8 cellular contexts compared by ENCODE assay signal in the genomic region with DNA sequence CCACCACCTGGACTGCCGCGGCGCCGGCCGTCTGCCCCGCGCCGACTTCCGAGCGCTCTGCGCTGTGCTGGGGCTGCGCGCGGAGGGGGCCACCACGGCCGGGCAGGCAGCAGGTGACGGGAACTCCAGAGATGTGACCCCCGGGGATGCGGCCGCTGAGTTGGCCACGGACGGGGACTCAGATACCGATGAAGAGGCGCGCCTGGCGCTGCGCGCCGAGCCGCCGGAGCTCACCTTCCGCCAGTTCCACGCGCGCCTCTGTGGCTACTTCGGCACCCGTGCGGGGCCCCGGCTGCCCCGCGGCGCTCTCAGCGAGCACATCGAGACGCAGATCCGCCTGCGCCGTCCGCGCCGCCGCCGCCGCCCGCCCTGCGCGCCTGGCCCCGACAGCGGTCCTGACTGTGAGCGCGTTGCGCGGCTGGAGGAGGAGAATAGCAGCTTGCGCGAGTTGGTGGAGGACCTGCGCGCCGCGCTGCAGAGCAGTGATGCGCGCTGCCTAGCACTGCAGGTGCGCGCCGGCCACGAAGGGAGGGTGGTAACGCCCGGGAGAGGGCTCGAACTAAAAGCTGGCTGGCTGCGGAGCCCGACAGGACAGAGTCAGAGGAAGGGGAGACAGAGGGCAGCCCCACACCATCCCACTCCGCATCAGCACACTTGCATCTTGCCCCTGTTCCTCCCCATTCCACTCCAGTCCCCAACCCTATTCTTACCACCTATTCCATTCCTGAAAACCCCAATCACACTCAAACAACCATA. TPM values are rescaled to one million over a fixed set of nuclear protein-coding genes. Genes with fewer than 3 reads are reported as not detected.
A peak's percentile ranks its signal among the peaks of the same experiment; 100 is the strongest.
DNase-seq lines count a peak whose midpoint lies in the region; ATAC-seq and TF ChIP-seq lines count a peak whose summit lies in the region.

No MANE protein-coding gene starts in this region.

- peak overlapping the region; percentile 24 for H2AFZ ChIP-seq in IMR-90 (replicated peaks; ENCODE audit: low read length, poor library complexity)

- no peak for TF ChIP-seq RAD21 in IMR-90 (IDR thresholded peaks at IDR 0.05; ENCODE audit: low read length)

- H2BK120ac ChIP-seq in IMR-90 (ENCODE audit: low read depth, low read length) = no peak overlapping the region

- TF ChIP-seq CTCF in IMR-90 (conservative IDR thresholded peaks at IDR 0.05; ENCODE audit: low read depth, low read length) = no peak
- no peak for TF ChIP-seq CTCF in heart right ventricle (IDR thresholded peaks at IDR 0.05)
- no peak for TF ChIP-seq CTCF in gastrocnemius medialis (IDR thresholded peaks at IDR 0.05 in 4 of 5, conservative IDR thresholded peaks at IDR 0.05 in 1 of 5)
- no peak for TF ChIP-seq CTCF in body of pancreas (IDR thresholded peaks at IDR 0.05)

- peaks cover 69% of the 10 kb centered on the region for H3K27me3 ChIP-seq in IMR-90 (ENCODE audit: control insufficient read depth, insufficient read depth, low read length)
- H3K27me3 ChIP-seq in heart right ventricle = peaks cover 0 to 67% (median 32%) of the 10 kb centered on the region in 7 donors
- peaks cover 22 to 38% (median 25%) of the 10 kb centered on the region in 3 donors for H3K27me3 ChIP-seq in gastrocnemius medialis
- H3K27me3 ChIP-seq in body of pancreas = peaks cover 0 to 13% of the 10 kb centered on the region in 2 donors

- 2% methylated on average over 42 of the region's 81 CpGs; no CpG with 5 or more reads in 1 of the 2 experiments for WGBS in IMR-90 (ENCODE audit: extremely low coverage in 2 of 2, insufficient read length in 1 of 2), 2 experiments
- WGBS in heart right ventricle, 2 donors = 1% methylated on average over 68 to 81 of the region's 81 CpGs
- 1 to 13% methylated on average over 12 to 77 of the region's 81 CpGs for WGBS in body of pancreas, 2 donors

- H3K23ac ChIP-seq in IMR-90 (ENCODE audit: low read depth, low read length) = no peak overlapping the region

- H3K4me3 ChIP-seq in IMR-90 (ENCODE audit: insufficient read depth, low read depth, low read length) (peak overlapping the region; percentile 21; the same call in 1 of the 2 replicates), heart right ventricle (peak overlapping the region; percentile 46 to 85 (median 70)), gastrocnemius medialis (peak overlapping the region; percentile 55 to 77 (median 62)), body of pancreas (no peak overlapping the region)

- H3K9me3 ChIP-seq in IMR-90 (ENCODE audit: control insufficient read depth, insufficient read depth, low read length) (no peaks in the 10 kb centered on the region), heart right ventricle (no peaks in the 10 kb centered on the region), gastrocnemius medialis (no peaks in the 10 kb centered on the region), body of pancreas (no peaks in the 10 kb centered on the region)

- H3K9me1 ChIP-seq in IMR-90 (ENCODE audit: insufficient read depth, low read length) = no peaks in the 10 kb centered on the region; the same call in 1 of the 2 replicates

- no peaks in the 10 kb centered on the region for H4K20me1 ChIP-seq in IMR-90 (ENCODE audit: insufficient read depth, low read length)

- in situ Hi-C loops in IMR-90 (cut with MboI; ENCODE audit: low sequenced_read_pairs) = no loop called here
- in situ Hi-C loops in gastrocnemius medialis (cut with MboI; ENCODE audit: low sequenced_read_pairs in 4 of 4) = no loop called here

- no peak overlapping the region for H3K4ac ChIP-seq in IMR-90 (ENCODE audit: low read depth, low read length)

- no peak overlapping the region for H3K56ac ChIP-seq in IMR-90 (ENCODE audit: extremely low read depth, insufficient read depth, low read length)

- H3K79me1 ChIP-seq in IMR-90 (ENCODE audit: low read depth in 1 of 2, low read length in 2 of 2) = no peaks in the 10 kb centered on the region

- dilution Hi-C loops in IMR-90 (cut with HindIII; ENCODE audit: low sequenced_read_pairs, unreplicated experiment) = no loop called here

- H3K4me2 ChIP-seq in IMR-90 (ENCODE audit: low read depth, low read length) = peak overlapping the region; percentile 56

- H3K27ac ChIP-seq in IMR-90 (ENCODE audit: insufficient read depth, low read length) (no peak overlapping the region), heart right ventricle (peak overlapping the region in 9 of 10 donors; percentile 76 to 96 (median 85)), gastrocnemius medialis (peak overlapping the region in 3 of 4 donors; percentile 80 to 82 (median 81)), body of pancreas (peak overlapping the region in 1 of 4 donors; percentile 22)

- no peak overlapping the region for H4K91ac ChIP-seq in IMR-90 (ENCODE audit: insufficient read depth, low read depth, low read length)

- no peak overlapping the region for H3K14ac ChIP-seq in IMR-90 (replicated peaks; ENCODE audit: low read depth, low read length)

- no peak overlapping the region for H2BK20ac ChIP-seq in IMR-90 (ENCODE audit: low read depth, low read length)

- no peak overlapping the region for H3K9ac ChIP-seq in IMR-90 (ENCODE audit: low read depth, low read length)

- CTCF ChIA-PET in IMR-90 (lab: Yijun Ruan, JAX) = no interaction called here

- BruUV-seq in IMR-90 (replicated peaks; lab: Mats Ljungman, UMichigan) = no TSS peak

- TF ChIP-seq POLR2A in IMR-90 (IDR thresholded peaks at IDR 0.05; ENCODE audit: low read depth, low read length) (no peak), gastrocnemius medialis (IDR thresholded peaks at IDR 0.05) (no peak), body of pancreas (IDR thresholded peaks at IDR 0.05) (no peak)

- no peak overlapping the region for H4K8ac ChIP-seq in IMR-90 (ENCODE audit: low read depth in 2 of 2, low read length in 2 of 2)

- intact Hi-C loops in IMR-90 (cut with micrococcal nuclease) (no loop called here), heart right ventricle (cut with DNase I) (loop anchor here in 1 of 10 donors (5.0 kb wide), 1 partner anchor 50 kb away; no protein-coding TSS in a partner anchor), gastrocnemius medialis (cut with DNase I; ENCODE audit: low total_unique reads) (no loop called here), body of pancreas (cut with DNase I) (no loop called here)

- no peak for DNase-seq in IMR-90
- DNase-seq in activated CD4-positive, alpha-beta T cell treated with anti-CD3 and anti-CD28 coated beads, Interleukin-2, amount 50 U/mL, for 1 hour = peak; percentile 21
- no peak for DNase-seq in heart right ventricle
- DNase-seq in gastrocnemius medialis = no peak
- no peak for DNase-seq in body of pancreas
- no peak for DNase-seq in effector CD4-positive, alpha-beta T cell
- DNase-seq in pons (ENCODE audit: low spot score) = no peak

- H2BK15ac ChIP-seq in IMR-90 (ENCODE audit: low read depth, low read length) = no peak overlapping the region

- H4K5ac ChIP-seq in IMR-90 (ENCODE audit: low read depth, low read length) = no peak overlapping the region

- ATAC-seq in IMR-90 (ENCODE audit: low read depth) = peak; percentile 49
- ATAC-seq in heart right ventricle = peak in 5 of 8 donors; percentile 4 to 21 (median 10)
- ATAC-seq in gastrocnemius medialis = peak in 1 of 2 donors; percentile 4
- no peak for ATAC-seq in body of pancreas
- no peak for ATAC-seq in GM18907 (IDR thresholded peaks at IDR 0.05; ENCODE audit: unreplicated experiment)

- no peak overlapping the region for H2BK5ac ChIP-seq in IMR-90 (ENCODE audit: low read depth, low read length, poor library complexity, severe bottlenecking)

- POLR2A ChIA-PET in IMR-90 (lab: Charles Lee; ENCODE audit: unreplicated experiment) = no interaction called here

- no peak overlapping the region for H2AK5ac ChIP-seq in IMR-90 (ENCODE audit: low read depth, low read length)

- H3K4me1 ChIP-seq in IMR-90 (ENCODE audit: control insufficient read depth, insufficient read depth, low read length) (peaks cover 10% of the 10 kb centered on the region), heart right ventricle (peaks cover 1 to 69% (median 40%) of the 10 kb centered on the region in 9 donors), gastrocnemius medialis (peaks cover 22 to 33% of the 10 kb centered on the region in 2 donors), body of pancreas (peaks cover 31% of the 10 kb centered on the region)

- H2AK9ac ChIP-seq in IMR-90 (replicated peaks; ENCODE audit: low read depth, low read length, poor library complexity) = no peak overlapping the region

- H3K36me3 ChIP-seq in IMR-90 (ENCODE audit: control insufficient read depth, insufficient read depth, low read length) (no peaks in the 10 kb centered on the region), heart right ventricle (peaks cover 0 to 7% (median 0%) of the 10 kb centered on the region in 9 donors), gastrocnemius medialis (no peaks in the 10 kb centered on the region), body of pancreas (replicated peaks in 1 of 2; ENCODE audit: insufficient read depth in 1 of 2, low read depth in 2 of 2) (no peaks in the 10 kb centered on the region)

- H3K18ac ChIP-seq in IMR-90 (ENCODE audit: low read depth, low read length) = no peak overlapping the region

RNA-seq across cellular contexts. Expression of gene EFCC1, which starts 0.9 kb away (rescaled TPM):
- total RNA-seq in IMR-90 (2012; rRNA removed) (not detected in 2 replicates), heart right ventricle (1 to 10 TPM; 1.0 to 3.3 (median 2.1) TPM), gastrocnemius medialis (1 to 10 TPM in 1 of 4 donors, under 1 TPM in 3; 0.26 to 1.2 (median 0.45) TPM), body of pancreas (1 to 10 TPM; 1.8 to 4.0 TPM)
- polyA plus RNA-seq in IMR-90 (2012; rRNA removed) (not detected in 2 replicates), heart right ventricle (1 to 10 TPM; 1.4 to 3.1 TPM)
- polyA plus RNA-seq in IMR-90 (2012; cell fraction: cytosol; rRNA removed) = not detected in 2 replicates
- polyA plus RNA-seq in IMR-90 (2012; cell fraction: nucleus; rRNA removed; ENCODE audit: low replicate concordance) = not detected in 2 replicates

RNA-seq across cellular contexts. Expression of gene CFAP92, which starts 8.1 kb away (rescaled TPM):
- not detected in 2 replicates for total RNA-seq in IMR-90 (2012; rRNA removed)
- polyA plus RNA-seq in IMR-90 (2012; rRNA removed) = not detected in 2 replicates
- polyA plus RNA-seq in IMR-90 (2012; cell fraction: cytosol; rRNA removed) = not detected in 2 replicates
- not detected in 2 replicates for polyA plus RNA-seq in IMR-90 (2012; cell fraction: nucleus; rRNA removed; ENCODE audit: low replicate concordance)
- 1 to 10 TPM in 2 of 10 donors, under 1 TPM in 8; 0.12 to 1.2 (median 0.41) TPM for total RNA-seq in heart right ventricle
- under 1 TPM; 0.12 to 0.44 TPM for polyA plus RNA-seq in heart right ventricle
- total RNA-seq in gastrocnemius medialis = under 1 TPM in 3 of 4 donors, not detected in 1; 0.07 to 0.34 (median 0.20) TPM
- total RNA-seq in body of pancreas = not detected

RNA-seq across cellular contexts. Expression of gene GP9, which starts 58.6 kb away (rescaled TPM):
- total RNA-seq in IMR-90 (2012; rRNA removed) (not detected in 2 replicates), heart right ventricle (not detected), gastrocnemius medialis (under 1 TPM in 1 of 4 donors, not detected in 3; 0.42 TPM), body of pancreas (not detected)
- polyA plus RNA-seq in IMR-90 (2012; rRNA removed) (not detected in 2 replicates), heart right ventricle (under 1 TPM in 1 of 2 donors, not detected in 1; 0.13 TPM)
- not detected in 2 replicates for polyA plus RNA-seq in IMR-90 (2012; cell fraction: cytosol; rRNA removed)
- polyA plus RNA-seq in IMR-90 (2012; cell fraction: nucleus; rRNA removed; ENCODE audit: low replicate concordance) = not detected in 2 replicates

Comparison
In these comparisons a context has a peak if more than half of its experiments do, and no peak if none do; other contexts are left out.
1. ATAC-seq: peak in IMR-90 (single experiment) and heart right ventricle (5 of 8); none in body of pancreas (single experiment) and GM18907 (single experiment).
2. H3K4me3 ChIP-seq: peak in IMR-90 (single experiment), heart right ventricle (10 of 10) and gastrocnemius medialis (4 of 4); none in body of pancreas (0 of 2).